In the genomic region with DNA sequence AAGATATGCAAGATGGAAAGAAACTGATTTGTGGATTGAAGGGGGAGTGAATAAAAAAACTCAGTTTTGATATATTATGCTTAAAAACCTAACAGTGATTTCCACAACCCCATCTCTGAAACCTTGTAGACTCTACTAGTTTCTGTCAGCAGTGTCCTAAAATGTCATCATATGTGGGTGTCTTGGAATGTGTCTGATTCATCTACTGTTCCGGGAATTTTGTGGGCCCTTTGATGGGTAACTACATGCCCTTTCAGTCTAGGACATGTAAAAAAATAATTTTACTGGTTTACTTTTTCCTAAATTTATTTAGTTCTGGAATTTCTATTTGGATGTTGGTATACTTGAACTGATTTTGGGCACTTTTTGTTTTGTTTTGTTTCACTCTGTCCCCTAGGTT, we compare ENCODE assay signal across 11 cellular contexts.
"Had no signal": no experiment of that assay in that cellular context is flagged by ENCODE, and none has a peak within 500 bp of the region (broad histone marks: within the 10 kb centered on the region; RNA-seq: fewer than 3 reads in every experiment).

No MANE protein-coding gene starts in this region.

- H3K27me3 ChIP-seq: heart left ventricle, neutrophil had no signal

- H3K36me3 ChIP-seq: heart left ventricle, neutrophil had no signal

- H3K4me3 ChIP-seq: heart left ventricle, skin epidermis had no signal

- H3K27ac ChIP-seq: heart left ventricle, neutrophil, skin epidermis had no signal

- H3K9me3 ChIP-seq: heart left ventricle, neutrophil had no signal

- DNase-seq: erythroblast; heart left ventricle; hippocampal formation; kidney glomerular epithelial cell; naive thymus-derived CD8-positive, alpha-beta T cell; stimulated activated CD4-positive, alpha-beta T cell treated with anti-CD3 and anti-CD28 coated beads, Interleukin-12 subunit alpha, Interleukin-12 subunit beta, amount 100 ng/mL, for 4 hours; stimulated activated naive CD4-positive, alpha-beta T cell treated with Interleukin-2 at 50 U/mL for 16 hours; trophoblast cell had no signal

- ATAC-seq: heart left ventricle; naive thymus-derived CD8-positive, alpha-beta T cell; sciatic nerve had no signal
